8 cellular contexts compared by ENCODE assay signal in the genomic region with DNA sequence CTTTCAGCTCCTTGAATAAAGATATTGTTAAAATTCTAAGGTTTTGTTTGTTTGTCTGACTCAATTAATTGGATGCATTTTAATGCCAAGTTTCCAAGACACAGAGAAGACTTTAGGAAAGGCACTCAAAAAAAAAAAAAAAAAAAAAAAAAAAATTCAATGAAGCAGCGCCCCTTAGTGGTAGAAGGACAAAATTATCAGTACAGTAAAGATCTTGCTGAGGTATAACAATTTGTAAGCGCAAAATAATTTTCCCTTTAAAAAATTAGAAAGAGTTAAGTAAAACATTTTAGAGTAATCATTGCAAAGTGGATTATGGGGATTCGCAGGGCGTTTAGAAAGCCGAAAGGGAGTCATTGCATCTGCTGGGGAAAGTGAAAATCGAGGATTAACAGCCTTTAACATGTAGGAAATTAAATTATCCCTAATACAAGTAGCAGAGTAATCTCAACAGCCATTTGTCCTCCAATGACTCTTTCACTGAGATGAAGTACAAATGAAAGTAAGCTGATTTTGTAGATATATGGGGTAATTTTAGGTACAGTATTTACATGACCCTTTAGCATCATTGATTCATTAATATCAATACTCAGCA. TPM values are rescaled to one million over a fixed set of nuclear protein-coding genes. Genes with fewer than 3 reads are reported as not detected.
DNase-seq lines count a peak whose midpoint lies in the region; ATAC-seq and TF ChIP-seq lines count a peak whose summit lies in the region.

No MANE protein-coding gene starts in this region.

- H3K9ac ChIP-seq in PC-3 (ENCODE audit: low read length), result no peak overlapping the region

- H3F3A ChIP-seq in PC-3 (ENCODE audit: low read length, unreplicated experiment), result no peaks in the 10 kb centered on the region

- no peaks in the 10 kb centered on the region for H4K20me1 ChIP-seq in PC-3 (ENCODE audit: low read length)

- CTCF ChIA-PET in AG04449 (lab: Yijun Ruan, JAX) (interaction anchor here (0.6 to 4.4 kb wide), 23 partner anchors 10 to 649 kb away, joined by 3 to 28 read pairs (median 4); a partner anchor contains a TSS), PC-3 (lab: Charles Lee) (no interaction called here)

- H3K4me2 ChIP-seq in PC-3 (ENCODE audit: low read length), result peak overlapping the region; percentile 33; the same call in 1 of the 2 replicates

- DNase-seq in AG04449 (ENCODE audit: low read depth, low spot score) (no peak), PC-3 (peak; percentile 55), epithelial cell of proximal tubule (ENCODE audit: low read depth) (no peak), putamen (ENCODE audit: low spot score) (peak; percentile 25), posterior cingulate gyrus (no peak)

- no peaks in the 10 kb centered on the region for H3K9me3 ChIP-seq in PC-3 (ENCODE audit: low read length)

- BruUV-seq in PC-3 (replicated peaks; lab: Mats Ljungman, UMichigan), result no TSS peak

- intact Hi-C loops in PC-3 (cut with micrococcal nuclease), result loop anchor here (1.0 to 5.0 kb wide), 2 partner anchors 35 to 305 kb away; no protein-coding TSS in a partner anchor
- intact Hi-C loops in posterior cingulate gyrus (cut with DNase I), result loop anchor here (2.0 to 5.0 kb wide), 2 partner anchors 35 to 370 kb away; a partner anchor contains a TSS

- H3K79me2 ChIP-seq in PC-3 (ENCODE audit: low read length), result 0 out of 2 replicates have a peak, but pooled peaks cover 5% of the 10 kb centered on the region

- H3K4me3 ChIP-seq in AG04449 (ENCODE audit: low read depth, low read length), result no peak overlapping the region
- no peak overlapping the region for H3K4me3 ChIP-seq in GM12875 (ENCODE audit: low read depth, low read length)
- H3K4me3 ChIP-seq in PC-3 (ENCODE audit: low read length), result no peak overlapping the region
- no peak overlapping the region for H3K4me3 ChIP-seq in epithelial cell of proximal tubule (ENCODE audit: low read depth, low read length)

- H3K27me3 ChIP-seq in PC-3 (ENCODE audit: low read length), result no peaks in the 10 kb centered on the region

- H2AFZ ChIP-seq in PC-3 (ENCODE audit: low read length), result no peak overlapping the region

- no peaks in the 10 kb centered on the region for H3K9me2 ChIP-seq in PC-3 (replicated peaks; ENCODE audit: low read length)

- TF ChIP-seq CTCF in AG04449 (IDR thresholded peaks at IDR 0.05; ENCODE audit: insufficient read depth, low read length, missing control alignments) (peak; percentile 22), GM12875 (IDR thresholded peaks at IDR 0.05; ENCODE audit: borderline replicate concordance, insufficient read depth, low read depth, low read length) (peak; percentile 37; the same call in 1 of the 2 replicates), PC-3 (conservative IDR thresholded peaks at IDR 0.05; ENCODE audit: low read depth, low read length) (peak; percentile 60), epithelial cell of proximal tubule (conservative IDR thresholded peaks at IDR 0.05; ENCODE audit: low read depth, low read length) (peak; percentile 57)

- POLR2A ChIA-PET in AG04449 (lab: Yijun Ruan, JAX), result interaction anchor here (0.6 kb wide), 1 partner anchor 904 kb away, joined by 3 read pairs; no protein-coding TSS in a partner anchor
- POLR2A ChIA-PET in PC-3 (lab: Charles Lee; ENCODE audit: unreplicated experiment), result no interaction called here

- no peaks in the 10 kb centered on the region for H3K36me3 ChIP-seq in PC-3 (ENCODE audit: low read depth, low read length)

- H3K4me1 ChIP-seq in PC-3 (ENCODE audit: insufficient read depth, low read length), result peaks cover 3% of the 10 kb centered on the region; the same call in 1 of the 2 replicates

- ATAC-seq in PC-3, result no peak
- ATAC-seq in HG02884 (IDR thresholded peaks at IDR 0.05; ENCODE audit: unreplicated experiment), result no peak
- no peak for ATAC-seq in HG03175 (IDR thresholded peaks at IDR 0.05; ENCODE audit: unreplicated experiment)

- no peak overlapping the region for H3K27ac ChIP-seq in PC-3 (ENCODE audit: low read length)

RNA-seq across cellular contexts. Expression of a gene that starts 5.8 kb away (rescaled TPM):
- total RNA-seq in PC-3 (2014; rRNA removed) (18.7 and 19.9 TPM in 2 replicates), epithelial cell of proximal tubule (15.9 and 26.0 TPM in 2 replicates)

RNA-seq across cellular contexts. Expression of a gene that starts 34.0 kb away (rescaled TPM):
- total RNA-seq in PC-3 (2014; rRNA removed) (not detected in 2 replicates), epithelial cell of proximal tubule (0.65 and 3.7 TPM in 2 replicates)

Comparison
In these comparisons a context has a peak if more than half of its experiments do, and no peak if none do; other contexts are left out.
1. DNase-seq: peak in PC-3 (single experiment) and putamen (single experiment); none in AG04449 (single experiment), epithelial cell of proximal tubule (single experiment) and posterior cingulate gyrus (0 of 10).
2. Peak in every context shown above with its lines, with median percentiles within 50 percentile points of each other: CTCF ChIP-seq.